ENCODE assay signal across 8 cellular contexts in genomic region chr19:38596057-38596981, GRCh38. TPM values are rescaled to one million over a fixed set of nuclear protein-coding genes. Genes with fewer than 3 reads are reported as not detected.
DNase-seq lines count a peak whose midpoint lies in the region; ATAC-seq and TF ChIP-seq lines count a peak whose summit lies in the region.

No MANE protein-coding gene starts in this region.

- ATAC-seq in IMR-90 (ENCODE audit: low read depth), result no peak
- peak; percentile 51 for ATAC-seq in stimulated activated effector memory CD8-positive, alpha-beta T cell treated with anti-CD3 and anti-CD28 coated beads, Interleukin-12 subunit alpha, Interleukin-12 subunit beta, amount 100 ng/mL, for 72 hours
- no peak for ATAC-seq in HG02610 (IDR thresholded peaks at IDR 0.05; ENCODE audit: unreplicated experiment)
- no peak for ATAC-seq in GM21619 (IDR thresholded peaks at IDR 0.05; ENCODE audit: unreplicated experiment)

- TF ChIP-seq CTCF in A673 (conservative IDR thresholded peaks at IDR 0.05; ENCODE audit: low read depth, low read length) (no peak), IMR-90 (conservative IDR thresholded peaks at IDR 0.05; ENCODE audit: low read depth, low read length) (no peak)

- TF ChIP-seq RAD21 in IMR-90 (IDR thresholded peaks at IDR 0.05; ENCODE audit: low read length), result no peak

- no peak overlapping the region for H3K18ac ChIP-seq in IMR-90 (ENCODE audit: low read depth, low read length)

- dilution Hi-C loops in IMR-90 (cut with HindIII; ENCODE audit: low sequenced_read_pairs, unreplicated experiment), result no loop called here

- H3K36me3 Mint-ChIP-seq in stimulated activated effector memory CD8-positive, alpha-beta T cell treated with anti-CD3 and anti-CD28 coated beads, Interleukin-12 subunit alpha, Interleukin-12 subunit beta, amount 100 ng/mL, for 72 hours, result peaks cover 93% of the 10 kb centered on the region

- H2AFZ ChIP-seq in IMR-90 (replicated peaks; ENCODE audit: low read length, poor library complexity), result peak overlapping the region; percentile 81

- CTCF ChIA-PET in A673 (lab: Charles Lee) (no interaction called here), IMR-90 (lab: Yijun Ruan, JAX) (no interaction called here)

- H3K27me3 ChIP-seq in A673 (replicated peaks; ENCODE audit: insufficient read depth, low read depth, low read length, poor library complexity) (no peaks in the 10 kb centered on the region), IMR-90 (ENCODE audit: control insufficient read depth, insufficient read depth, low read length) (peaks cover 2% of the 10 kb centered on the region)

- H3K4me1 ChIP-seq in A673 (ENCODE audit: insufficient read depth, low read length, poor library complexity, severe bottlenecking) (no peaks in the 10 kb centered on the region), IMR-90 (ENCODE audit: control insufficient read depth, insufficient read depth, low read length) (no peaks in the 10 kb centered on the region)

- H4K5ac ChIP-seq in IMR-90 (ENCODE audit: low read depth, low read length), result no peak overlapping the region

- no peak overlapping the region for H2AK5ac ChIP-seq in IMR-90 (ENCODE audit: low read depth, low read length)

- H3K4me3 Mint-ChIP-seq in stimulated activated effector memory CD8-positive, alpha-beta T cell treated with anti-CD3 and anti-CD28 coated beads, Interleukin-12 subunit alpha, Interleukin-12 subunit beta, amount 100 ng/mL, for 72 hours, result no peak overlapping the region

- no peak overlapping the region for H2BK120ac ChIP-seq in IMR-90 (ENCODE audit: low read depth, low read length)

- no peak overlapping the region for H3K14ac ChIP-seq in IMR-90 (replicated peaks; ENCODE audit: low read depth, low read length)

- peak overlapping the region; percentile 16 for H2AK9ac ChIP-seq in IMR-90 (replicated peaks; ENCODE audit: low read depth, low read length, poor library complexity)

- H3K27ac ChIP-seq in A673 (ENCODE audit: low read depth, low read length, poor library complexity, severe bottlenecking) (no peak overlapping the region), IMR-90 (ENCODE audit: insufficient read depth, low read length) (no peak overlapping the region)

- H3K4me3 ChIP-seq in A673 (ENCODE audit: low read depth, low read length, poor library complexity, severe bottlenecking) (peak overlapping the region; percentile 35), IMR-90 (ENCODE audit: insufficient read depth, low read depth, low read length) (no peak overlapping the region)

- in situ Hi-C loops in IMR-90 (cut with MboI; ENCODE audit: low sequenced_read_pairs), result no loop called here

- H3K79me1 ChIP-seq in IMR-90 (ENCODE audit: low read depth in 1 of 2, low read length in 2 of 2), result no peaks in the 10 kb centered on the region

- H2BK20ac ChIP-seq in IMR-90 (ENCODE audit: low read depth, low read length), result no peak overlapping the region

- H4K8ac ChIP-seq in IMR-90 (ENCODE audit: low read depth in 2 of 2, low read length in 2 of 2), result no peak overlapping the region

- H3K4me1 Mint-ChIP-seq in stimulated activated effector memory CD8-positive, alpha-beta T cell treated with anti-CD3 and anti-CD28 coated beads, Interleukin-12 subunit alpha, Interleukin-12 subunit beta, amount 100 ng/mL, for 72 hours, result peaks cover 16% of the 10 kb centered on the region

- BruUV-seq in A673 (replicated peaks; lab: Mats Ljungman, UMichigan), result no TSS peak
- BruUV-seq in IMR-90 (replicated peaks; lab: Mats Ljungman, UMichigan), result no TSS peak

- H2BK15ac ChIP-seq in IMR-90 (ENCODE audit: low read depth, low read length), result no peak overlapping the region

- H3K36me3 ChIP-seq in A673 (ENCODE audit: insufficient read depth, low read length, poor library complexity, severe bottlenecking) (no peaks in the 10 kb centered on the region), IMR-90 (ENCODE audit: control insufficient read depth, insufficient read depth, low read length) (no peaks in the 10 kb centered on the region)

- H3K4me2 ChIP-seq in IMR-90 (ENCODE audit: low read depth, low read length), result peak overlapping the region; percentile 40; the same call in 1 of the 2 replicates

- H2BK5ac ChIP-seq in IMR-90 (ENCODE audit: low read depth, low read length, poor library complexity, severe bottlenecking), result no peak overlapping the region

- no peak overlapping the region for H3K4ac ChIP-seq in IMR-90 (ENCODE audit: low read depth, low read length)

- intact Hi-C loops in A673 (cut with micrococcal nuclease; ENCODE audit: unreplicated experiment) (no loop called here), IMR-90 (cut with micrococcal nuclease) (no loop called here)

- H3K56ac ChIP-seq in IMR-90 (ENCODE audit: extremely low read depth, insufficient read depth, low read length), result no peak overlapping the region

- H4K91ac ChIP-seq in IMR-90 (ENCODE audit: insufficient read depth, low read depth, low read length), result no peak overlapping the region

- H3K23ac ChIP-seq in IMR-90 (ENCODE audit: low read depth, low read length), result no peak overlapping the region

- POLR2A ChIA-PET in A673 (lab: Charles Lee; ENCODE audit: low non-redundant PET), result no interaction called here
- POLR2A ChIA-PET in IMR-90 (lab: Charles Lee; ENCODE audit: unreplicated experiment), result no interaction called here

- TF ChIP-seq POLR2A in IMR-90 (IDR thresholded peaks at IDR 0.05; ENCODE audit: low read depth, low read length), result no peak

- no peaks in the 10 kb centered on the region for H3K9me1 ChIP-seq in IMR-90 (ENCODE audit: insufficient read depth, low read length)

- H3K9ac ChIP-seq in IMR-90 (ENCODE audit: low read depth, low read length), result no peak overlapping the region

- DNase-seq in A673 (ENCODE audit: low spot score) (peak; percentile 65), IMR-90 (no peak), iPS-NIHi11 (ENCODE audit: low spot score) (peak; percentile 96), C1 segment of cervical spinal cord (lab: John Stamatoyannopoulos, UW) (no peak)
- peak; percentile 71 for DNase-seq in activated CD8-positive, alpha-beta memory T cell treated with anti-CD3 and anti-CD28 coated beads, Interleukin-2, amount 50 U/mL, for 48 hours
- DNase-seq in stimulated activated effector memory CD8-positive, alpha-beta T cell treated with anti-CD3 and anti-CD28 coated beads, Interleukin-12 subunit alpha, Interleukin-12 subunit beta, amount 100 ng/mL, for 72 hours (ENCODE audit: low spot score in 2 of 2), result no peak

- no peak overlapping the region for H3K27ac Mint-ChIP-seq in stimulated activated effector memory CD8-positive, alpha-beta T cell treated with anti-CD3 and anti-CD28 coated beads, Interleukin-12 subunit alpha, Interleukin-12 subunit beta, amount 100 ng/mL, for 72 hours

- no peaks in the 10 kb centered on the region for H4K20me1 ChIP-seq in IMR-90 (ENCODE audit: insufficient read depth, low read length)

- WGBS in IMR-90 (ENCODE audit: extremely low coverage in 2 of 2, insufficient read length in 1 of 2), 2 experiments, result 4% methylated on average over 29 of the region's 55 CpGs; no CpG with 5 or more reads in 1 of the 2 experiments

- no peaks in the 10 kb centered on the region for H3K9me3 Mint-ChIP-seq in stimulated activated effector memory CD8-positive, alpha-beta T cell treated with anti-CD3 and anti-CD28 coated beads, Interleukin-12 subunit alpha, Interleukin-12 subunit beta, amount 100 ng/mL, for 72 hours

- H3K9me3 ChIP-seq in A673 (ENCODE audit: low read depth, low read length, poor library complexity, severe bottlenecking) (no peaks in the 10 kb centered on the region), IMR-90 (ENCODE audit: control insufficient read depth, insufficient read depth, low read length) (no peaks in the 10 kb centered on the region)

TF ChIP-seq in IMR-90, 13 proteins besides CTCF, POLR2A, EP300 and RAD21:
- TF ChIP-seq USF2 (IDR thresholded peaks at IDR 0.05; ENCODE audit: low read depth, low read length), result no peak
- TF ChIP-seq NFE2L2 (IDR thresholded peaks at IDR 0.05; ENCODE audit: low read depth, low read length), result no peak
- TF ChIP-seq SMC3 (IDR thresholded peaks at IDR 0.05; ENCODE audit: low read depth, low read length), result no peak
- TF ChIP-seq RFX5 (IDR thresholded peaks at IDR 0.05; ENCODE audit: low read depth, low read length), result no peak
- TF ChIP-seq ELK1 (IDR thresholded peaks at IDR 0.05; ENCODE audit: borderline replicate concordance, low read depth, low read length), result no peak
- no peak for TF ChIP-seq MAZ (IDR thresholded peaks at IDR 0.05; ENCODE audit: borderline replicate concordance, low read depth, low read length)

RNA-seq across cellular contexts. Expression of gene MAP4K1, which starts 21.4 kb away (rescaled TPM):
- total RNA-seq in A673 (2021) (1.5 and 3.5 TPM in 2 replicates), IMR-90 (2012; rRNA removed) (not detected in 2 replicates)
- polyA plus RNA-seq in IMR-90 (2012; rRNA removed), result 0.16 and 0.22 TPM in 2 replicates
- polyA plus RNA-seq in IMR-90 (2012; cell fraction: cytosol; rRNA removed), result 0.04 and 0.38 TPM in 2 replicates
- polyA plus RNA-seq in IMR-90 (2012; cell fraction: nucleus; rRNA removed; ENCODE audit: low replicate concordance), result 1.5 and 1.7 TPM in 2 replicates

RNA-seq across cellular contexts. Expression of gene EIF3K, which starts 22.7 kb away (rescaled TPM):
- total RNA-seq in A673 (2021) (316 and 338 TPM in 2 replicates), IMR-90 (2012; rRNA removed) (965 and 1,137 TPM in 2 replicates)
- 524 and 575 TPM in 2 replicates for polyA plus RNA-seq in IMR-90 (2012; rRNA removed)
- 561 and 960 TPM in 2 replicates for polyA plus RNA-seq in IMR-90 (2012; cell fraction: cytosol; rRNA removed)
- 263 and 486 TPM in 2 replicates for polyA plus RNA-seq in IMR-90 (2012; cell fraction: nucleus; rRNA removed; ENCODE audit: low replicate concordance)

RNA-seq across cellular contexts. Expression of gene ACTN4, which starts 51.1 kb away (rescaled TPM):
- 370 and 397 TPM in 2 replicates for total RNA-seq in A673 (2021)
- 614 and 659 TPM in 2 replicates for total RNA-seq in IMR-90 (2012; rRNA removed)
- polyA plus RNA-seq in IMR-90 (2012; rRNA removed), result 497 and 541 TPM in 2 replicates
- polyA plus RNA-seq in IMR-90 (2012; cell fraction: cytosol; rRNA removed), result 291 and 549 TPM in 2 replicates
- polyA plus RNA-seq in IMR-90 (2012; cell fraction: nucleus; rRNA removed; ENCODE audit: low replicate concordance), result 608 and 1,383 TPM in 2 replicates

Comparison
In these comparisons a context has a peak if more than half of its experiments do, and no peak if none do; other contexts are left out.
1. DNase-seq: peak in A673 (single experiment), activated CD8-positive, alpha-beta memory T cell treated with anti-CD3 and anti-CD28 coated beads, Interleukin-2, amount 50 U/mL, for 48 hours (single experiment) and iPS-NIHi11 (single experiment); none in IMR-90 (single experiment), stimulated activated effector memory CD8-positive, alpha-beta T cell treated with anti-CD3 and anti-CD28 coated beads, Interleukin-12 subunit alpha, Interleukin-12 subunit beta, amount 100 ng/mL, for 72 hours (0 of 2) and C1 segment of cervical spinal cord (0 of 14).